In the genomic region with DNA sequence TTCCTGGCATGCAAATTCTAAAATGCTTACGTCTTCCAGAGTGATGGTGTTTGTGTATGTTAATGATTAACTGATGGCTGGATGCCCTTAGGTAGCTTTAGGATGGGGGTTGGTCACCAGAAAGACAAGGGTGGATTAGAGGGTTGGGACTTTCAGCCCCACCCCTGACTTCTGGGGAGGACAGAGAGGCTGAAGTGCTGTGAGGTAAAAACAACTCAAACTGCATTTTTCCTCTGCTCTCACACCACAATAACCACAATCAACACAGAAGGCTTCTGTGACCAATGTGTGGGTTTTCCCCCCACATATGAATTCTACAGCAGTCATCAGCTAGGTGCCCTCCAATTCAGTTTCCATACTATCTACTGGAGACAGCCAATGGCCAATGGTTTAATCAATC, we compare ENCODE assay signal across 2 cellular contexts.
TF ChIP-seq lines count a peak whose summit lies in the region.

No MANE protein-coding gene starts in this region.

TF ChIP-seq in SK-N-SH treated with all-trans-retinoic acid at 6 μM for 48 hours, 23 proteins besides CTCF, POLR2A, EP300 and RAD21 (continued from another document):
- TF ChIP-seq, protein P1, sequence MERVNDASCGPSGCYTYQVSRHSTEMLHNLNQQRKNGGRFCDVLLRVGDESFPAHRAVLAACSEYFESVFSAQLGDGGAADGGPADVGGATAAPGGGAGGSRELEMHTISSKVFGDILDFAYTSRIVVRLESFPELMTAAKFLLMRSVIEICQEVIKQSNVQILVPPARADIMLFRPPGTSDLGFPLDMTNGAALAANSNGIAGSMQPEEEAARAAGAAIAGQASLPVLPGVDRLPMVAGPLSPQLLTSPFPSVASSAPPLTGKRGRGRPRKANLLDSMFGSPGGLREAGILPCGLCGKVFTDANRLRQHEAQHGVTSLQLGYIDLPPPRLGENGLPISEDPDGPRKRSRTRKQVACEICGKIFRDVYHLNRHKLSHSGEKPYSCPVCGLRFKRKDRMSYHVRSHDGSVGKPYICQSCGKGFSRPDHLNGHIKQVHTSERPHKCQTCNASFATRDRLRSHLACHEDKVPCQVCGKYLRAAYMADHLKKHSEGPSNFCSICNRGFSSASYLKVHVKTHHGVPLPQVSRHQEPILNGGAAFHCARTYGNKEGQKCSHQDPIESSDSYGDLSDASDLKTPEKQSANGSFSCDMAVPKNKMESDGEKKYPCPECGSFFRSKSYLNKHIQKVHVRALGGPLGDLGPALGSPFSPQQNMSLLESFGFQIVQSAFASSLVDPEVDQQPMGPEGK (CRISPR knock-in tag; IDR thresholded peaks at IDR 0.05; ENCODE audit: borderline replicate concordance), result no peak
- TF ChIP-seq, protein P2, sequence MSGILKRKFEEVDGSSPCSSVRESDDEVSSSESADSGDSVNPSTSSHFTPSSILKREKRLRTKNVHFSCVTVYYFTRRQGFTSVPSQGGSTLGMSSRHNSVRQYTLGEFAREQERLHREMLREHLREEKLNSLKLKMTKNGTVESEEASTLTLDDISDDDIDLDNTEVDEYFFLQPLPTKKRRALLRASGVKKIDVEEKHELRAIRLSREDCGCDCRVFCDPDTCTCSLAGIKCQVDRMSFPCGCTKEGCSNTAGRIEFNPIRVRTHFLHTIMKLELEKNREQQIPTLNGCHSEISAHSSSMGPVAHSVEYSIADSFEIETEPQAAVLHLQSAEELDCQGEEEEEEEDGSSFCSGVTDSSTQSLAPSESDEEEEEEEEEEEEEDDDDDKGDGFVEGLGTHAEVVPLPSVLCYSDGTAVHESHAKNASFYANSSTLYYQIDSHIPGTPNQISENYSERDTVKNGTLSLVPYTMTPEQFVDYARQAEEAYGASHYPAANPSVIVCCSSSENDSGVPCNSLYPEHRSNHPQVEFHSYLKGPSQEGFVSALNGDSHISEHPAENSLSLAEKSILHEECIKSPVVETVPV (CRISPR knock-in tag; IDR thresholded peaks at IDR 0.05), result no peak
- no peak for TF ChIP-seq ZFP30 (CRISPR knock-in tag; IDR thresholded peaks at IDR 0.05)
- TF ChIP-seq, protein P3, sequence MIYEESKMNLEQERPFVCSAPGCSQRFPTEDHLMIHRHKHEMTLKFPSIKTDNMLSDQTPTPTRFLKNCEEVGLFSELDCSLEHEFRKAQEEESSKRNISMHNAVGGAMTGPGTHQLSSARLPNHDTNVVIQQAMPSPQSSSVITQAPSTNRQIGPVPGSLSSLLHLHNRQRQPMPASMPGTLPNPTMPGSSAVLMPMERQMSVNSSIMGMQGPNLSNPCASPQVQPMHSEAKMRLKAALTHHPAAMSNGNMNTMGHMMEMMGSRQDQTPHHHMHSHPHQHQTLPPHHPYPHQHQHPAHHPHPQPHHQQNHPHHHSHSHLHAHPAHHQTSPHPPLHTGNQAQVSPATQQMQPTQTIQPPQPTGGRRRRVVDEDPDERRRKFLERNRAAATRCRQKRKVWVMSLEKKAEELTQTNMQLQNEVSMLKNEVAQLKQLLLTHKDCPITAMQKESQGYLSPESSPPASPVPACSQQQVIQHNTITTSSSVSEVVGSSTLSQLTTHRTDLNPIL (CRISPR knock-in tag; IDR thresholded peaks at IDR 0.05; ENCODE audit: low read depth), result no peak
- no peak for TF ChIP-seq ESRRG (CRISPR knock-in tag; IDR thresholded peaks at IDR 0.05)
- TF ChIP-seq OSR1 (CRISPR knock-in tag; IDR thresholded peaks at IDR 0.05), result no peak
- TF ChIP-seq TOX (CRISPR knock-in tag; IDR thresholded peaks at IDR 0.05; ENCODE audit: borderline replicate concordance), result no peak

TF ChIP-seq in GM23338, 12 proteins besides CTCF, POLR2A, EP300 and RAD21 (continued from another document):
- TF ChIP-seq, protein P4, sequence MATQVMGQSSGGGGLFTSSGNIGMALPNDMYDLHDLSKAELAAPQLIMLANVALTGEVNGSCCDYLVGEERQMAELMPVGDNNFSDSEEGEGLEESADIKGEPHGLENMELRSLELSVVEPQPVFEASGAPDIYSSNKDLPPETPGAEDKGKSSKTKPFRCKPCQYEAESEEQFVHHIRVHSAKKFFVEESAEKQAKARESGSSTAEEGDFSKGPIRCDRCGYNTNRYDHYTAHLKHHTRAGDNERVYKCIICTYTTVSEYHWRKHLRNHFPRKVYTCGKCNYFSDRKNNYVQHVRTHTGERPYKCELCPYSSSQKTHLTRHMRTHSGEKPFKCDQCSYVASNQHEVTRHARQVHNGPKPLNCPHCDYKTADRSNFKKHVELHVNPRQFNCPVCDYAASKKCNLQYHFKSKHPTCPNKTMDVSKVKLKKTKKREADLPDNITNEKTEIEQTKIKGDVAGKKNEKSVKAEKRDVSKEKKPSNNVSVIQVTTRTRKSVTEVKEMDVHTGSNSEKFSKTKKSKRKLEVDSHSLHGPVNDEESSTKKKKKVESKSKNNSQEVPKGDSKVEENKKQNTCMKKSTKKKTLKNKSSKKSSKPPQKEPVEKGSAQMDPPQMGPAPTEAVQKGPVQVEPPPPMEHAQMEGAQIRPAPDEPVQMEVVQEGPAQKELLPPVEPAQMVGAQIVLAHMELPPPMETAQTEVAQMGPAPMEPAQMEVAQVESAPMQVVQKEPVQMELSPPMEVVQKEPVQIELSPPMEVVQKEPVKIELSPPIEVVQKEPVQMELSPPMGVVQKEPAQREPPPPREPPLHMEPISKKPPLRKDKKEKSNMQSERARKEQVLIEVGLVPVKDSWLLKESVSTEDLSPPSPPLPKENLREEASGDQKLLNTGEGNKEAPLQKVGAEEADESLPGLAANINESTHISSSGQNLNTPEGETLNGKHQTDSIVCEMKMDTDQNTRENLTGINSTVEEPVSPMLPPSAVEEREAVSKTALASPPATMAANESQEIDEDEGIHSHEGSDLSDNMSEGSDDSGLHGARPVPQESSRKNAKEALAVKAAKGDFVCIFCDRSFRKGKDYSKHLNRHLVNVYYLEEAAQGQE (IDR thresholded peaks at IDR 0.05; ENCODE audit: unreplicated experiment), result no peak
- TF ChIP-seq EZH2 (IDR thresholded peaks at IDR 0.05; ENCODE audit: low read depth, unreplicated experiment) (no peak), JUNB (IDR thresholded peaks at IDR 0.05; ENCODE audit: unreplicated experiment) (no peak), POLR2AphosphoS5 (IDR thresholded peaks at IDR 0.05; ENCODE audit: low read depth) (no peak), STAT1 (IDR thresholded peaks at IDR 0.05; ENCODE audit: unreplicated experiment) (no peak), CREB1 (CRISPR knock-in tag; IDR thresholded peaks at IDR 0.05; ENCODE audit: low read depth) (no peak), EZH2phosphoT487 (IDR thresholded peaks at IDR 0.05; ENCODE audit: unreplicated experiment) (no peak), ZNF114 (CRISPR knock-in tag; IDR thresholded peaks at IDR 0.05) (no peak)
- TF ChIP-seq, protein P5, sequence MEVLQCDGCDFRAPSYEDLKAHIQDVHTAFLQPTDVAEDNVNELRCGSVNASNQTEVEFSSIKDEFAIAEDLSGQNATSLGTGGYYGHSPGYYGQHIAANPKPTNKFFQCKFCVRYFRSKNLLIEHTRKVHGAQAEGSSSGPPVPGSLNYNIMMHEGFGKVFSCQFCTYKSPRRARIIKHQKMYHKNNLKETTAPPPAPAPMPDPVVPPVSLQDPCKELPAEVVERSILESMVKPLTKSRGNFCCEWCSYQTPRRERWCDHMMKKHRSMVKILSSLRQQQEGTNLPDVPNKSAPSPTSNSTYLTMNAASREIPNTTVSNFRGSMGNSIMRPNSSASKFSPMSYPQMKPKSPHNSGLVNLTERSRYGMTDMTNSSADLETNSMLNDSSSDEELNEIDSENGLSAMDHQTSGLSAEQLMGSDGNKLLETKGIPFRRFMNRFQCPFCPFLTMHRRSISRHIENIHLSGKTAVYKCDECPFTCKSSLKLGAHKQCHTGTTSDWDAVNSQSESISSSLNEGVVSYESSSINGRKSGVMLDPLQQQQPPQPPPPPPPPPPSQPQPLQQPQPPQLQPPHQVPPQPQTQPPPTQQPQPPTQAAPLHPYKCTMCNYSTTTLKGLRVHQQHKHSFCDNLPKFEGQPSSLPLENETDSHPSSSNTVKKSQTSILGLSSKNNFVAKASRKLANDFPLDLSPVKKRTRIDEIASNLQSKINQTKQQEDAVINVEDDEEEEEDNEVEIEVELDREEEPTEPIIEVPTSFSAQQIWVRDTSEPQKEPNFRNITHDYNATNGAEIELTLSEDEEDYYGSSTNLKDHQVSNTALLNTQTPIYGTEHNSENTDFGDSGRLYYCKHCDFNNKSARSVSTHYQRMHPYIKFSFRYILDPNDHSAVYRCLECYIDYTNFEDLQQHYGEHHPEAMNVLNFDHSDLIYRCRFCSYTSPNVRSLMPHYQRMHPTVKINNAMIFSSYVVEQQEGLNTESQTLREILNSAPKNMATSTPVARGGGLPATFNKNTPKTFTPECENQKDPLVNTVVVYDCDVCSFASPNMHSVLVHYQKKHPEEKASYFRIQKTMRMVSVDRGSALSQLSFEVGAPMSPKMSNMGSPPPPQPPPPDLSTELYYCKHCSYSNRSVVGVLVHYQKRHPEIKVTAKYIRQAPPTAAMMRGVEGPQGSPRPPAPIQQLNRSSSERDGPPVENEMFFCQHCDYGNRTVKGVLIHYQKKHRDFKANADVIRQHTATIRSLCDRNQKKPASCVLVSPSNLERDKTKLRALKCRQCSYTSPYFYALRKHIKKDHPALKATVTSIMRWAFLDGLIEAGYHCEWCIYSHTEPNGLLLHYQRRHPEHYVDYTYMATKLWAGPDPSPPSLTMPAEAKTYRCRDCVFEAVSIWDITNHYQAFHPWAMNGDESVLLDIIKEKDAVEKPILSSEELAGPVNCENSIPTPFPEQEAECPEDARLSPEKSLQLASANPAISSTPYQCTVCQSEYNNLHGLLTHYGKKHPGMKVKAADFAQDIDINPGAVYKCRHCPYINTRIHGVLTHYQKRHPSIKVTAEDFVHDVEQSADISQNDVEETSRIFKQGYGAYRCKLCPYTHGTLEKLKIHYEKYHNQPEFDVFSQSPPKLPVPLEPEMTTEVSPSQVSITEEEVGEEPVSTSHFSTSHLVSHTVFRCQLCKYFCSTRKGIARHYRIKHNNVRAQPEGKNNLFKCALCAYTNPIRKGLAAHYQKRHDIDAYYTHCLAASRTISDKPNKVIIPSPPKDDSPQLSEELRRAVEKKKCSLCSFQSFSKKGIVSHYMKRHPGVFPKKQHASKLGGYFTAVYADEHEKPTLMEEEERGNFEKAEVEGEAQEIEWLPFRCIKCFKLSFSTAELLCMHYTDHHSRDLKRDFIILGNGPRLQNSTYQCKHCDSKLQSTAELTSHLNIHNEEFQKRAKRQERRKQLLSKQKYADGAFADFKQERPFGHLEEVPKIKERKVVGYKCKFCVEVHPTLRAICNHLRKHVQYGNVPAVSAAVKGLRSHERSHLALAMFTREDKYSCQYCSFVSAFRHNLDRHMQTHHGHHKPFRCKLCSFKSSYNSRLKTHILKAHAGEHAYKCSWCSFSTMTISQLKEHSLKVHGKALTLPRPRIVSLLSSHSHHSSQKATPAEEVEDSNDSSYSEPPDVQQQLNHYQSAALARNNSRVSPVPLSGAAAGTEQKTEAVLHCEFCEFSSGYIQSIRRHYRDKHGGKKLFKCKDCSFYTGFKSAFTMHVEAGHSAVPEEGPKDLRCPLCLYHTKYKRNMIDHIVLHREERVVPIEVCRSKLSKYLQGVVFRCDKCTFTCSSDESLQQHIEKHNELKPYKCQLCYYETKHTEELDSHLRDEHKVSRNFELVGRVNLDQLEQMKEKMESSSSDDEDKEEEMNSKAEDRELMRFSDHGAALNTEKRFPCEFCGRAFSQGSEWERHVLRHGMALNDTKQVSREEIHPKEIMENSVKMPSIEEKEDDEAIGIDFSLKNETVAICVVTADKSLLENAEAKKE (CRISPR knock-in tag; IDR thresholded peaks at IDR 0.05), result no peak
- TF ChIP-seq, protein P6, sequence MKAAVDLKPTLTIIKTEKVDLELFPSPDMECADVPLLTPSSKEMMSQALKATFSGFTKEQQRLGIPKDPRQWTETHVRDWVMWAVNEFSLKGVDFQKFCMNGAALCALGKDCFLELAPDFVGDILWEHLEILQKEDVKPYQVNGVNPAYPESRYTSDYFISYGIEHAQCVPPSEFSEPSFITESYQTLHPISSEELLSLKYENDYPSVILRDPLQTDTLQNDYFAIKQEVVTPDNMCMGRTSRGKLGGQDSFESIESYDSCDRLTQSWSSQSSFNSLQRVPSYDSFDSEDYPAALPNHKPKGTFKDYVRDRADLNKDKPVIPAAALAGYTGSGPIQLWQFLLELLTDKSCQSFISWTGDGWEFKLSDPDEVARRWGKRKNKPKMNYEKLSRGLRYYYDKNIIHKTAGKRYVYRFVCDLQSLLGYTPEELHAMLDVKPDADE (IDR thresholded peaks at IDR 0.05), result no peak
